In genomic region chr22:44406581-44407403, GRCh38 we compare ENCODE assay signal across 24 cellular contexts.
A peak's percentile ranks its signal among the peaks of the same experiment; 100 is the strongest.
DNase-seq lines count a peak whose midpoint lies in the region; ATAC-seq and TF ChIP-seq lines count a peak whose summit lies in the region.
"Had no signal": no experiment of that assay in that cellular context is flagged by ENCODE, and none has a peak within 500 bp of the region (broad histone marks: within the 10 kb centered on the region; RNA-seq: fewer than 3 reads in every experiment).

No MANE protein-coding gene starts in this region.

- ATAC-seq in left ventricle myocardium superior = no peak
- no peak for ATAC-seq in GM21526 (IDR thresholded peaks at IDR 0.05; ENCODE audit: low FRiP score, unreplicated experiment)
- ATAC-seq in GM18861 (IDR thresholded peaks at IDR 0.05; ENCODE audit: unreplicated experiment) = no peak
- ATAC-seq in HG03342 (IDR thresholded peaks at IDR 0.05; ENCODE audit: unreplicated experiment) = no peak
- ATAC-seq: A549; activated CD8-positive, alpha-beta T cell treated with anti-CD3 and anti-CD28 coated beads, Interleukin-2, amount 10 ng/mL, durations not matched to agents 7 days and 5 days; activated T-cell treated with anti-CD3 and anti-CD28 coated beads, Interleukin-2, amount 50 U/mL, for 4 hours; HCT116; heart right ventricle; natural killer cell treated with Interleukin-12 subunit alpha and Interleukin-12 subunit beta and Interleukin-15 and Interleukin-18, amount 100 ng/mL, for 72 hours had no signal

- TF ChIP-seq CTCF in right atrium auricular region (IDR thresholded peaks at IDR 0.05) = no peak
- no peak for TF ChIP-seq CTCF in endodermal cell (conservative IDR thresholded peaks at IDR 0.05)

- H3K27ac Mint-ChIP-seq in endodermal cell = peak overlapping the region; percentile 59
- H3K27ac Mint-ChIP-seq: activated CD8-positive, alpha-beta T cell treated with anti-CD3 and anti-CD28 coated beads, Interleukin-2, amount 10 ng/mL, durations not matched to agents 7 days and 5 days; natural killer cell treated with Interleukin-12 subunit alpha and Interleukin-12 subunit beta and Interleukin-15 and Interleukin-18, amount 100 ng/mL, for 72 hours had no signal

- H3K4me1 ChIP-seq in right atrium auricular region (peaks cover 0 to 16% of the 10 kb centered on the region in 2 donors), endodermal cell (ENCODE audit: control insufficient read depth, insufficient read depth, low read length) (no peaks in the 10 kb centered on the region)
- H3K4me1 ChIP-seq: A549 had no signal

- intact Hi-C loops in left ventricle myocardium superior (cut with micrococcal nuclease) = no loop called here

- H3K27ac ChIP-seq in right atrium auricular region (no peak overlapping the region), endodermal cell (ENCODE audit: low read depth, low read length) (no peak overlapping the region)
- H3K27ac ChIP-seq: A549, C4-2B, heart right ventricle, skin epidermis, WERI-Rb-1 had no signal

- no peaks in the 10 kb centered on the region for H3K27me3 Mint-ChIP-seq in endodermal cell (ENCODE audit: insufficient read depth)
- H3K27me3 Mint-ChIP-seq: natural killer cell treated with Interleukin-12 subunit alpha and Interleukin-12 subunit beta and Interleukin-15 and Interleukin-18, amount 100 ng/mL, for 72 hours had no signal

- H3K36me3 Mint-ChIP-seq in endodermal cell (ENCODE audit: low read depth) = no peaks in the 10 kb centered on the region
- H3K36me3 Mint-ChIP-seq: natural killer cell treated with Interleukin-12 subunit alpha and Interleukin-12 subunit beta and Interleukin-15 and Interleukin-18, amount 100 ng/mL, for 72 hours had no signal

- WGBS in endodermal cell (ENCODE audit: insufficient coverage in 1 of 2, insufficient read length in 1 of 2), 2 experiments = 74 to 77% methylated on average over 14 to 17 of the region's 17 CpGs

- no peaks in the 10 kb centered on the region for H3K9me3 ChIP-seq in right atrium auricular region
- H3K9me3 ChIP-seq in endodermal cell (ENCODE audit: control insufficient read depth, low read length) = no peaks in the 10 kb centered on the region
- H3K9me3 ChIP-seq: A549, heart right ventricle, MG63 had no signal

- DNase-seq in left ventricle myocardium superior (peak; percentile 10), right atrium auricular region (ENCODE audit: low spot score) (no peak), endodermal cell (peak; percentile 66), left kidney (ENCODE audit: low read depth, low spot score) (peak; percentile 41), NCI-H1694 (lab: John Stamatoyannopoulos, UW) (no peak)
- DNase-seq: activated CD8-positive, alpha-beta T cell treated with anti-CD3 and anti-CD28 coated beads, Interleukin-2, amount 10 ng/mL, durations not matched to agents 7 days and 5 days; activated T-cell treated with anti-CD3 and anti-CD28 coated beads, Interleukin-2, amount 50 U/mL, for 4 hours; central memory CD4-positive, alpha-beta T cell; DMS 273 treated with DMSO at 0.1 percent for 48 hours; GDM1; heart right ventricle; MG63; NCI-H1436 treated with DMSO at 0.1 percent for 48 hours; NCI-H2227 treated with DMSO at 0.1 percent for 48 hours; stimulated activated CD4-positive, alpha-beta T cell treated with anti-CD3 and anti-CD28 coated beads, Interleukin-4, amount 100 ng/mL, for 24 hours had no signal

- H3K4me1 Mint-ChIP-seq in endodermal cell = peaks cover 7% of the 10 kb centered on the region

- H3K27me3 ChIP-seq in right atrium auricular region (no peaks in the 10 kb centered on the region), endodermal cell (ENCODE audit: control insufficient read depth, insufficient read depth, low read length, poor library complexity, severe bottlenecking) (no peaks in the 10 kb centered on the region)
- H3K27me3 ChIP-seq: heart right ventricle, MG63 had no signal

- H3K9me3 Mint-ChIP-seq in endodermal cell = no peaks in the 10 kb centered on the region
- H3K9me3 Mint-ChIP-seq: activated T-cell treated with anti-CD3 and anti-CD28 coated beads, Interleukin-2, amount 50 U/mL, for 4 hours; natural killer cell treated with Interleukin-12 subunit alpha and Interleukin-12 subunit beta and Interleukin-15 and Interleukin-18, amount 100 ng/mL, for 72 hours had no signal

- no peaks in the 10 kb centered on the region for H3K36me3 ChIP-seq in right atrium auricular region
- H3K36me3 ChIP-seq in endodermal cell (ENCODE audit: control insufficient read depth, insufficient read depth, low read length) = no peaks in the 10 kb centered on the region
- H3K36me3 ChIP-seq: heart right ventricle, MG63, WERI-Rb-1 had no signal

- H3K9ac ChIP-seq in endodermal cell (ENCODE audit: extremely low read depth, low read length, poor library complexity, severe bottlenecking) = no peak overlapping the region

- no peak overlapping the region for H3K4me3 Mint-ChIP-seq in endodermal cell
- H3K4me3 Mint-ChIP-seq: activated CD8-positive, alpha-beta T cell treated with anti-CD3 and anti-CD28 coated beads, Interleukin-2, amount 10 ng/mL, durations not matched to agents 7 days and 5 days; activated T-cell treated with anti-CD3 and anti-CD28 coated beads, Interleukin-2, amount 50 U/mL, for 4 hours; natural killer cell treated with Interleukin-12 subunit alpha and Interleukin-12 subunit beta and Interleukin-15 and Interleukin-18, amount 100 ng/mL, for 72 hours had no signal

- H3K4me3 ChIP-seq in right atrium auricular region (no peak overlapping the region), endodermal cell (ENCODE audit: low read length) (no peak overlapping the region)
- H3K4me3 ChIP-seq: A549, heart right ventricle, MG63, skin epidermis had no signal

Comparison
In these comparisons a context has a peak if more than half of its experiments do, and no peak if none do; other contexts are left out.
1. DNase-seq: peak in left ventricle myocardium superior (single experiment), endodermal cell (single experiment) and left kidney (single experiment); none in right atrium auricular region (single experiment) and NCI-H1694 (single experiment).